In genomic region chr4:76589402-76589801, GRCh38 we compare ENCODE assay signal across 12 cellular contexts.
DNase-seq lines count a peak whose midpoint lies in the region; ATAC-seq and TF ChIP-seq lines count a peak whose summit lies in the region.
"Had no signal": no experiment of that assay in that cellular context is flagged by ENCODE, and none has a peak within 500 bp of the region (broad histone marks: within the 10 kb centered on the region; RNA-seq: fewer than 3 reads in every experiment).

No MANE protein-coding gene starts in this region.

- ATAC-seq in GM19395 (IDR thresholded peaks at IDR 0.05; ENCODE audit: unreplicated experiment), result no peak
- ATAC-seq: activated T-helper 17 cell treated with anti-CD3 and anti-CD28 coated beads, Interleukin-2, amount 50 U/mL, for 72 hours; foreskin keratinocyte had no signal

- H3K36me3 ChIP-seq in esophagus squamous epithelium (no peaks in the 10 kb centered on the region), muscle layer of duodenum (ENCODE audit: control insufficient read depth in 1 of 2, insufficient read depth in 2 of 2, low read length in 2 of 2) (no peaks in the 10 kb centered on the region)
- H3K36me3 ChIP-seq: BLaER1 treated with 17β-estradiol and CSF1 and Interleukin-3, amounts not matched to agents 10 nM and 100 nM had no signal

- H3K27ac ChIP-seq in AG04450 (ENCODE audit: low read depth, low read length) (peak overlapping the region; percentile 65), esophagus squamous epithelium (peak overlapping the region in 3 of 4 donors; percentile 13 to 51 (median 47)), muscle layer of duodenum (ENCODE audit: low read length) (peak overlapping the region; percentile 85)
- H3K27ac ChIP-seq: BLaER1 treated with 17β-estradiol and CSF1 and Interleukin-3, amounts not matched to agents 10 nM and 100 nM; foreskin keratinocyte had no signal

- peaks cover 5% of the 10 kb centered on the region; the same call in 1 of the 2 replicates for H3K9me3 ChIP-seq in AG04450 (ENCODE audit: control insufficient read depth, insufficient read depth, low read length)
- H3K9me3 ChIP-seq in esophagus squamous epithelium, result no peaks in the 10 kb centered on the region
- H3K9me3 ChIP-seq in muscle layer of duodenum (ENCODE audit: control insufficient read depth in 1 of 2, low read length in 2 of 2), result no peaks in the 10 kb centered on the region

- POLR2A ChIA-PET in AG04450 (lab: Yijun Ruan, JAX), result interaction anchor here (0.6 to 0.7 kb wide), 3 partner anchors 23 to 433 kb away, joined by 4 to 8 read pairs (median 6); no protein-coding TSS in a partner anchor

- H3K27me3 ChIP-seq in AG04450 (ENCODE audit: control insufficient read depth, insufficient read depth, low read length), result no peaks in the 10 kb centered on the region
- H3K27me3 ChIP-seq in esophagus squamous epithelium, result no peaks in the 10 kb centered on the region
- no peaks in the 10 kb centered on the region for H3K27me3 ChIP-seq in muscle layer of duodenum (ENCODE audit: low read depth, low read length)

- CTCF ChIA-PET in AG04450 (lab: Charles Lee), result no interaction called here

- intact Hi-C loops in esophagus squamous epithelium (cut with DNase I), result no loop called here

- H3K4me1 ChIP-seq in esophagus squamous epithelium (peaks cover 0 to 35% (median 7%) of the 10 kb centered on the region in 3 donors), muscle layer of duodenum (ENCODE audit: control insufficient read depth in 1 of 2, insufficient read depth in 2 of 2, low read length in 2 of 2) (peaks cover 11 to 15% of the 10 kb centered on the region in 2 donors)
- H3K4me1 ChIP-seq: foreskin keratinocyte had no signal

- H3K4me3 ChIP-seq in AG04450 (ENCODE audit: low read depth, low read length), result no peak overlapping the region
- H3K4me3 ChIP-seq in esophagus squamous epithelium, result no peak overlapping the region
- H3K4me3 ChIP-seq in muscle layer of duodenum (ENCODE audit: low read depth in 1 of 2, low read length in 2 of 2), result no peak overlapping the region
- H3K4me3 ChIP-seq: BLaER1 treated with 17β-estradiol and CSF1 and Interleukin-3, amounts not matched to agents 10 nM and 100 nM had no signal

- no peak for DNase-seq in AG04450 (ENCODE audit: low read depth, low spot score)
- DNase-seq in M059J (ENCODE audit: low read depth), result peak; percentile 60
- DNase-seq in esophagus squamous epithelium (lab: John Stamatoyannopoulos, UW), result no peak
- no peak for DNase-seq in activated CD8-positive, alpha-beta memory T cell treated with anti-CD3 and anti-CD28 coated beads, Interleukin-2, amount 50 U/mL, for 48 hours
- DNase-seq in NCI-H2107 treated with DMSO at 0.1 percent for 48 hours (lab: John Stamatoyannopoulos, UW; ENCODE audit: unreplicated experiment), result no peak
- DNase-seq in stimulated activated CD4-positive, alpha-beta T cell treated with anti-CD3 and anti-CD28 coated beads, Interleukin-15, amount 100 ng/mL, for 24 hours, result no peak
- DNase-seq: NCI-H1694 treated with DMSO at 0.1 percent for 48 hours had no signal

- whole genome bisulfite sequencing in esophagus squamous epithelium, 2 donors, result 0 to 42% methylated on average over 1 of the region's 1 CpG

- TF ChIP-seq CTCF in AG04450 (IDR thresholded peaks at IDR 0.05; ENCODE audit: low read depth, low read length) (no peak), esophagus squamous epithelium (IDR thresholded peaks at IDR 0.05) (no peak)

- no peak for TF ChIP-seq POLR2A in esophagus squamous epithelium (IDR thresholded peaks at IDR 0.05)
